ENCODE assay signal across 24 cellular contexts in the genomic region with DNA sequence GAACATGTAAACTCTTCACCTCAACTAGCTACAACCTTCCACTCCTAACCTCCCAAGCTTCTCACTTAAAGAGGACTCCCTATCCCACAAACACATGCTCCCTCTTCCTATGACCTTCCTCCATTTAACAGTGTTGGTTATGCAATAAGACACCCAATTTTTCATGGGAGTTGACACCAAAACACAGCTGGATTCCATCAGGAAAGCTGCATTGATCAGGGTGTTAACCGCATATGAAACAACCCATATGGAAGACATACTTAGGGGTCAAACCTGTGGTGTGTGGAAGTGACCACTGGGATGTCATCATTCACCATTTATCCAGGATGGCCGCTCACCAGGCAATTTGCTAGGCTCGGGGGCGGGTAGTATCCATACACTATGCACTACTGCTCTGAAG. TPM values are rescaled to one million over a fixed set of nuclear protein-coding genes. Genes with fewer than 3 reads are reported as not detected.
A peak's percentile ranks its signal among the peaks of the same experiment; 100 is the strongest.
DNase-seq lines count a peak whose midpoint lies in the region; ATAC-seq, FAIRE-seq and TF ChIP-seq lines count a peak whose summit lies in the region.
"Had no signal": no experiment of that assay in that cellular context is flagged by ENCODE, and none has a peak within 500 bp of the region (broad histone marks: within the 10 kb centered on the region; RNA-seq: fewer than 3 reads in every experiment).

No MANE protein-coding gene starts in this region.

- H3K27ac ChIP-seq in HepG2 (ENCODE audit: extremely low read length, insufficient read depth, low read length) (no peak overlapping the region), right lobe of liver (no peak overlapping the region), VCaP (peak overlapping the region; percentile 76)
- H3K27ac ChIP-seq: BLaER1, C4-2B had no signal

- H3K27me3 ChIP-seq in HepG2 (ENCODE audit: control insufficient read depth in 1 of 2, insufficient read depth in 2 of 2, low read length in 2 of 2), result no peaks in the 10 kb centered on the region
- H3K27me3 ChIP-seq in right lobe of liver, result no peaks in the 10 kb centered on the region
- H3K27me3 ChIP-seq: BLaER1 had no signal

- in situ Hi-C loops in HepG2 (cut with HindIII; ENCODE audit: extremely low pct_ligation_motif_present, low pct_unique_long_range_greater_than_20kb), result no loop called here

- H3K9me3 Mint-ChIP-seq in endothelial cell (ENCODE audit: unreplicated experiment) (peaks cover 43% of the 10 kb centered on the region), HFFc6 (peaks cover 77% of the 10 kb centered on the region)

- BruUV-seq in HepG2 (replicated peaks; lab: Mats Ljungman, UMichigan), result no TSS peak

- H3K9me3 ChIP-seq in HepG2 (ENCODE audit: low read length) (no peaks in the 10 kb centered on the region), right lobe of liver (peaks cover 0 to 33% (median 10%) of the 10 kb centered on the region in 4 donors)

- POLR2A ChIA-PET in HepG2 (lab: Yijun Ruan, JAX), result no interaction called here

- peaks cover 20 to 37% of the 10 kb centered on the region in 2 experiments for H3K36me3 ChIP-seq in HepG2 (replicated peaks in 1 of 2; ENCODE audit: control insufficient read depth in 1 of 2, insufficient read depth in 2 of 2, low read length in 2 of 2)
- H3K36me3 ChIP-seq in right lobe of liver, result peaks cover 0 to 37% (median 24%) of the 10 kb centered on the region in 4 donors

- TF ChIP-seq CTCF in HepG2 (CRISPR knock-in tag; IDR thresholded peaks at IDR 0.05) (no peak), right lobe of liver (IDR thresholded peaks at IDR 0.05) (no peak), VCaP (conservative IDR thresholded peaks at IDR 0.05) (no peak), endothelial cell (IDR thresholded peaks at IDR 0.05; ENCODE audit: unreplicated experiment) (no peak), HFFc6 (IDR thresholded peaks at IDR 0.05) (no peak)

- H3K4me3 Mint-ChIP-seq in endothelial cell (ENCODE audit: unreplicated experiment), result peak overlapping the region; percentile 65
- no peak overlapping the region for H3K4me3 Mint-ChIP-seq in HFFc6
- H3K4me3 Mint-ChIP-seq: B cell; CD4-positive, CD25-positive, alpha-beta regulatory T cell; CD8-positive, alpha-beta T cell had no signal

- H3K4me1 Mint-ChIP-seq in endothelial cell (ENCODE audit: unreplicated experiment) (no peaks in the 10 kb centered on the region), HFFc6 (ENCODE audit: low read depth) (no peaks in the 10 kb centered on the region)

- H3K27ac Mint-ChIP-seq in endothelial cell (ENCODE audit: unreplicated experiment) (no peak overlapping the region), HFFc6 (no peak overlapping the region)
- H3K27ac Mint-ChIP-seq: B cell; CD8-positive, alpha-beta T cell had no signal

- TF ChIP-seq POLR2A in HepG2 (IDR thresholded peaks at IDR 0.05; ENCODE audit: insufficient read depth in 1 of 2, low read depth in 2 of 2, low read length in 2 of 2), result no peak
- no peak for TF ChIP-seq POLR2A in right lobe of liver (IDR thresholded peaks at IDR 0.05)

- H3K27me3 Mint-ChIP-seq in endothelial cell (ENCODE audit: unreplicated experiment) (peaks cover 12% of the 10 kb centered on the region), HFFc6 (ENCODE audit: insufficient read depth) (peaks cover 3% of the 10 kb centered on the region)

- TF ChIP-seq RAD21 in HepG2 (CRISPR knock-in tag; IDR thresholded peaks at IDR 0.05), result no peak

- TF ChIP-seq EP300 in HepG2 (IDR thresholded peaks at IDR 0.05; ENCODE audit: low read depth in 2 of 2, low read length in 2 of 2) (no peak), HepG2 (CRISPR knock-in tag; IDR thresholded peaks at IDR 0.05; ENCODE audit: borderline replicate concordance) (no peak)

- no peaks in the 10 kb centered on the region for H3K4me1 ChIP-seq in HepG2 (ENCODE audit: insufficient read depth, low read length)
- no peaks in the 10 kb centered on the region for H3K4me1 ChIP-seq in right lobe of liver
- H3K4me1 ChIP-seq: BLaER1, HAP-1 had no signal

- H3K4me3 ChIP-seq in HepG2 (replicated peaks in 1 of 3; ENCODE audit: insufficient read depth in 1 of 3, low read depth in 2 of 3, low read length in 3 of 3) (no peak overlapping the region), right lobe of liver (no peak overlapping the region)
- H3K4me3 ChIP-seq: BLaER1, HAP-1 had no signal

- no peaks in the 10 kb centered on the region for H4K20me1 ChIP-seq in HepG2 (ENCODE audit: insufficient read depth, low read length)
- H4K20me1 ChIP-seq: BLaER1 had no signal

- no peaks in the 10 kb centered on the region for H3K79me2 ChIP-seq in HepG2 (ENCODE audit: insufficient read depth, low read length)

- 100% methylated on average over 3 of the region's 4 CpGs for WGBS in HepG2 (ENCODE audit: low lambda C conversion rate)
- WGBS in right lobe of liver (ENCODE audit: insufficient coverage, low coverage, low lambda C conversion rate, missing lambda C conversion rate), result 96% methylated on average over 4 of the region's 4 CpGs

- FAIRE-seq in HepG2 (lab: Jason Lieb, UNC), result no peak
- FAIRE-seq: D721Med, GM12891, GM18507, H54 had no signal

- intact Hi-C loops in HepG2 (cut with micrococcal nuclease; ENCODE audit: unreplicated experiment) (no loop called here), right lobe of liver (cut with DNase I) (no loop called here)

- no peak overlapping the region for H2AFZ ChIP-seq in HepG2 (ENCODE audit: low read length)

- H3K9ac ChIP-seq in HepG2 (ENCODE audit: insufficient read depth, low read depth, low read length), result no peak overlapping the region
- H3K9ac ChIP-seq: BLaER1 had no signal

- ATAC-seq in HepG2 (no peak), right lobe of liver (no peak), GM19395 (IDR thresholded peaks at IDR 0.05; ENCODE audit: unreplicated experiment) (no peak)
- ATAC-seq: CD8-positive, alpha-beta T cell had no signal

- no peak overlapping the region for H3K4me2 ChIP-seq in HepG2 (ENCODE audit: low read depth, low read length)
- H3K4me2 ChIP-seq: BLaER1 had no signal

- H3K36me3 Mint-ChIP-seq in endothelial cell (ENCODE audit: low read depth, unreplicated experiment) (peaks cover 70% of the 10 kb centered on the region), HFFc6 (ENCODE audit: low read depth) (peaks cover 68% of the 10 kb centered on the region)

- CTCF ChIA-PET in HepG2 (lab: Yijun Ruan, JAX; ENCODE audit: low intra/inter-chr PET ratio, low total read pairs), result no interaction called here

- DNase-seq in HepG2 (ENCODE audit: low spot score) (no peak), right lobe of liver (no peak), endothelial cell (ENCODE audit: low spot score) (no peak), NCI-H1105 treated with DMSO at 0.1 percent for 48 hours (lab: John Stamatoyannopoulos, UW) (no peak), NCI-H526 treated with DMSO at 0.1 percent for 48 hours (lab: John Stamatoyannopoulos, UW) (no peak), HFFc6 (no peak)
- DNase-seq: 8988T; CD4-positive, CD25-positive, alpha-beta regulatory T cell; CD8-positive, alpha-beta T cell; DMS 273 treated with DMSO at 0.1 percent for 48 hours; DMS79; EL; GDM1; GOT3 had no signal

RNA-seq across cellular contexts. Expression of a gene that starts 21.9 kb away (rescaled TPM):
- total RNA-seq in HepG2 (2016; rRNA removed; fragmentation: Illumina TruSeq; extraction: Trizol) (11.9 and 13.9 TPM in 2 replicates), right lobe of liver (1 to 10 TPM; 3.1 to 6.0 (median 3.6) TPM), endothelial cell (ENCODE audit: unreplicated experiment) (10.9 TPM)
- 5.7 and 5.9 TPM in 2 replicates for total RNA-seq in HepG2 (2016; cell fraction: cytosol; rRNA removed; fragmentation: Illumina TruSeq; extraction: Trizol; ENCODE audit: low read depth)
- total RNA-seq in HepG2 (2016; cell fraction: insoluble cytoplasmic fraction; rRNA removed; fragmentation: Illumina TruSeq; extraction: Trizol), result 12.2 and 15.6 TPM in 2 replicates
- 14.1 and 14.5 TPM in 2 replicates for total RNA-seq in HepG2 (2016; cell fraction: membrane; rRNA removed; fragmentation: Illumina TruSeq; extraction: Trizol)
- total RNA-seq in HepG2 (2016; cell fraction: nucleus; rRNA removed; fragmentation: Illumina TruSeq; extraction: Trizol), result 10.8 and 11.0 TPM in 2 replicates
- 5.8 and 5.9 TPM in 2 replicates for polyA plus RNA-seq in HepG2 (2011; rRNA removed)
- polyA plus RNA-seq in HepG2 (2011; cell fraction: cytosol; rRNA removed), result 4.4 and 5.0 TPM in 2 replicates
- 8.9 and 10.0 TPM in 2 replicates for polyA plus RNA-seq in HepG2 (2011; cell fraction: nucleus; rRNA removed)
- 4.4 and 4.7 TPM in 2 replicates for polyA plus RNA-seq in HepG2 (2012)
- polyA plus RNA-seq in HepG2 (2016; cell fraction: cytosol; fragmentation: Illumina TruSeq; extraction: Trizol; ENCODE audit: low read depth), result 0.80 and 1.1 TPM in 2 replicates
- polyA plus RNA-seq in HepG2 (2016; cell fraction: insoluble cytoplasmic fraction; fragmentation: Illumina TruSeq; extraction: Trizol; ENCODE audit: low read depth), result 11.9 and 12.5 TPM in 2 replicates
- 2.0 and 2.1 TPM in 2 replicates for polyA plus RNA-seq in HepG2 (2016; cell fraction: membrane; fragmentation: Illumina TruSeq; extraction: Trizol; ENCODE audit: low read depth)
- polyA plus RNA-seq in HepG2 (2016; cell fraction: nucleus; fragmentation: Illumina TruSeq; extraction: Trizol; ENCODE audit: insufficient read depth, low read depth), result 11.9 and 14.0 TPM in 2 replicates
- 11.5 and 34.6 TPM in 2 replicates for polyA minus RNA-seq in HepG2 (2011; rRNA and poly(A)+ RNA removed; ENCODE audit: low replicate concordance)
- 3.4 and 7.7 TPM in 2 replicates for polyA minus RNA-seq in HepG2 (2011; cell fraction: cytosol; rRNA and poly(A)+ RNA removed)
- polyA minus RNA-seq in HepG2 (2011; cell fraction: nucleus; rRNA and poly(A)+ RNA removed), result 13.1 and 17.5 TPM in 2 replicates
- 1 to 10 TPM; 5.4 to 7.4 (median 6.6) TPM for total RNA-seq in HFFc6 (2021; fragmentation: NEBNext Ultra II Directional; extraction: Animal tissue kit (Norgen Biotek cat#: 25700))

RNA-seq across cellular contexts. Expression of a gene that starts 22.5 kb away (rescaled TPM):
- total RNA-seq in HepG2 (2016; rRNA removed; fragmentation: Illumina TruSeq; extraction: Trizol) (25.6 and 28.3 TPM in 2 replicates), right lobe of liver (10 to 100 TPM; 29.6 to 44.2 (median 33.0) TPM), endothelial cell (ENCODE audit: unreplicated experiment) (51.2 TPM)
- 10.4 and 11.6 TPM in 2 replicates for total RNA-seq in HepG2 (2016; cell fraction: cytosol; rRNA removed; fragmentation: Illumina TruSeq; extraction: Trizol; ENCODE audit: low read depth)
- 22.9 and 27.1 TPM in 2 replicates for total RNA-seq in HepG2 (2016; cell fraction: insoluble cytoplasmic fraction; rRNA removed; fragmentation: Illumina TruSeq; extraction: Trizol)
- 18.0 and 21.0 TPM in 2 replicates for total RNA-seq in HepG2 (2016; cell fraction: membrane; rRNA removed; fragmentation: Illumina TruSeq; extraction: Trizol)
- 20.3 and 23.2 TPM in 2 replicates for total RNA-seq in HepG2 (2016; cell fraction: nucleus; rRNA removed; fragmentation: Illumina TruSeq; extraction: Trizol)
- polyA plus RNA-seq in HepG2 (2011; rRNA removed), result 16.8 and 23.8 TPM in 2 replicates
- 12.1 and 17.8 TPM in 2 replicates for polyA plus RNA-seq in HepG2 (2011; cell fraction: cytosol; rRNA removed)
- polyA plus RNA-seq in HepG2 (2011; cell fraction: nucleus; rRNA removed), result 31.8 and 34.6 TPM in 2 replicates
- polyA plus RNA-seq in HepG2 (2012), result 21.1 and 21.2 TPM in 2 replicates
- polyA plus RNA-seq in HepG2 (2016; cell fraction: cytosol; fragmentation: Illumina TruSeq; extraction: Trizol; ENCODE audit: low read depth), result 11.8 and 13.6 TPM in 2 replicates
- polyA plus RNA-seq in HepG2 (2016; cell fraction: insoluble cytoplasmic fraction; fragmentation: Illumina TruSeq; extraction: Trizol; ENCODE audit: low read depth), result 33.2 and 33.9 TPM in 2 replicates
- 15.6 and 18.4 TPM in 2 replicates for polyA plus RNA-seq in HepG2 (2016; cell fraction: membrane; fragmentation: Illumina TruSeq; extraction: Trizol; ENCODE audit: low read depth)
- 26.8 and 29.2 TPM in 2 replicates for polyA plus RNA-seq in HepG2 (2016; cell fraction: nucleus; fragmentation: Illumina TruSeq; extraction: Trizol; ENCODE audit: insufficient read depth, low read depth)
- polyA minus RNA-seq in HepG2 (2011; rRNA and poly(A)+ RNA removed; ENCODE audit: low replicate concordance), result 15.7 and 37.7 TPM in 2 replicates
- polyA minus RNA-seq in HepG2 (2011; cell fraction: cytosol; rRNA and poly(A)+ RNA removed), result 4.7 and 10.4 TPM in 2 replicates
- 25.6 and 30.6 TPM in 2 replicates for polyA minus RNA-seq in HepG2 (2011; cell fraction: nucleus; rRNA and poly(A)+ RNA removed)
- total RNA-seq in HFFc6 (2021; fragmentation: NEBNext Ultra II Directional; extraction: Animal tissue kit (Norgen Biotek cat#: 25700)), result 10 to 100 TPM; 30.2 to 33.9 (median 32.7) TPM
